ENCODE assay signal across 13 cellular contexts in the genomic region with DNA sequence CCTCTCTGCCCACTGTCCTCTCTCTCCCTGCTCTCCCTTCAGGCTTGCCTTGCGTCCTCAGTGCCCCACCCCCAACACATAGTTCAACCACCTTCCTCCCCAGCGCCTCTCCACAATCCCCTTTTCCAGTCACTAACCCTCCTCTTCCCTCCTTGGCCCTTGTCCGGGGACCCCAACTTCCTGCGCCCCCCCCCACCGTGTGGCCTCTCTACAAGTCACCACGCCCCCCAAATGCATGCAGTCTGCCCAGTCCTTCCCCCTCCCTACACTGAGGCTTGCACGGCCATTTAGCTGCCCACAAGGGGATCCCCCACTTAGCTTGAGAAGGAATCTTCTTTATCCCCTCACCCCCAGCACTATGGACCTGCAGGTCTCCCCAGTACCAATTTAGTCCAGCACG. TPM values are rescaled to one million over a fixed set of nuclear protein-coding genes. Genes with fewer than 3 reads are reported as not detected.
DNase-seq lines count a peak whose midpoint lies in the region; ATAC-seq and TF ChIP-seq lines count a peak whose summit lies in the region.
"Had no signal": no experiment of that assay in that cellular context is flagged by ENCODE, and none has a peak within 500 bp of the region (broad histone marks: within the 10 kb centered on the region; RNA-seq: fewer than 3 reads in every experiment).

No MANE protein-coding gene starts in this region.

- peaks cover 13% of the 10 kb centered on the region for H3K36me3 Mint-ChIP-seq in activated naive CD4-positive, alpha-beta T cell treated with anti-CD3 and anti-CD28 coated beads, Interleukin-2, amount 50 U/mL, for 24 hours
- H3K36me3 Mint-ChIP-seq in activated CD8-positive, alpha-beta T cell treated with anti-CD3 and anti-CD28 coated beads for 36 hours (ENCODE audit: low read depth) = peaks cover 53% of the 10 kb centered on the region
- H3K36me3 Mint-ChIP-seq in H9 (ENCODE audit: insufficient read depth in 1 of 3, low read depth in 3 of 3) = peaks cover 0 to 23% (median 10%) of the 10 kb centered on the region in 3 experiments; a peak in 5 of 7 replicates

- H3K27ac ChIP-seq in H9 (ENCODE audit: insufficient read length, low read depth, low read length) = no peak overlapping the region
- H3K27ac ChIP-seq: prostate gland, vagina had no signal

- H3K4me2 ChIP-seq in H9 (ENCODE audit: insufficient read depth, insufficient read length, low read length) = no peak overlapping the region

- H3K9ac ChIP-seq in H9 (ENCODE audit: extremely low read depth, insufficient read length, low read length) = no peak overlapping the region

- H3K4me1 ChIP-seq in mononuclear cell (ENCODE audit: insufficient read depth, low read length) = peaks cover 29% of the 10 kb centered on the region
- no peaks in the 10 kb centered on the region for H3K4me1 ChIP-seq in H9 (ENCODE audit: insufficient read depth, low read length)
- H3K4me1 ChIP-seq: prostate gland had no signal

- H4K5ac ChIP-seq in H9 (ENCODE audit: insufficient read length, low read depth, low read length) = no peak overlapping the region

- no peak overlapping the region for H4K8ac ChIP-seq in H9 (replicated peaks; ENCODE audit: insufficient read length, low read depth, low read length)

- no peak overlapping the region for H2BK120ac ChIP-seq in H9 (ENCODE audit: low read depth, low read length, poor library complexity, severe bottlenecking)

- no peak for DNase-seq in activated naive CD4-positive, alpha-beta T cell (lab: John Stamatoyannopoulos, UW)
- DNase-seq in activated CD8-positive, alpha-beta T cell treated with anti-CD3 and anti-CD28 coated beads for 36 hours = peak; percentile 49
- DNase-seq in NCI-H2171 (lab: John Stamatoyannopoulos, UW) = no peak
- DNase-seq in H9 = no peak
- DNase-seq: EL, HCEC 1CT had no signal

- H3K4me3 ChIP-seq in mononuclear cell (ENCODE audit: low read length) = peak overlapping the region; percentile 23
- H3K4me3 ChIP-seq: prostate gland, vagina had no signal

- no CpG with 5 or more reads among the region's 8 CpGs for WGBS in H9 (ENCODE audit: extremely low coverage, insufficient read length, low lambda C conversion rate)

- no peak overlapping the region for H3K4ac ChIP-seq in H9 (ENCODE audit: low read depth, low read length)

- no peak for ATAC-seq in activated CD8-positive, alpha-beta T cell treated with anti-CD3 and anti-CD28 coated beads for 36 hours
- ATAC-seq in GM21786 (IDR thresholded peaks at IDR 0.05; ENCODE audit: unreplicated experiment) (no peak), HG03432 (IDR thresholded peaks at IDR 0.05; ENCODE audit: unreplicated experiment) (no peak)

- H3K4me1 Mint-ChIP-seq in activated naive CD4-positive, alpha-beta T cell treated with anti-CD3 and anti-CD28 coated beads, Interleukin-2, amount 50 U/mL, for 24 hours = peaks cover 59% of the 10 kb centered on the region
- peaks cover 60% of the 10 kb centered on the region for H3K4me1 Mint-ChIP-seq in activated CD8-positive, alpha-beta T cell treated with anti-CD3 and anti-CD28 coated beads for 36 hours (ENCODE audit: low read depth)
- 0 out of 4 replicates have a peak, but pooled peaks cover 0 to 8% of the 10 kb centered on the region in 2 experiments for H3K4me1 Mint-ChIP-seq in H9

- CTCF ChIA-PET in activated CD8-positive, alpha-beta T cell treated with anti-CD3 and anti-CD28 coated beads for 36 hours (lab: Charles Lee) = interaction anchor here (1.9 to 5.4 kb wide), 5 partner anchors 8 to 33 kb away, joined by 6 to 28 read pairs (median 8); no protein-coding TSS in a partner anchor

- no peak overlapping the region for H3K14ac ChIP-seq in H9 (ENCODE audit: insufficient read depth, low read length)

- H3K23me2 ChIP-seq in H9 (ENCODE audit: insufficient read length, low read depth, low read length, poor library complexity, severe bottlenecking) = no peaks in the 10 kb centered on the region

- H3K9me3 Mint-ChIP-seq in activated naive CD4-positive, alpha-beta T cell treated with anti-CD3 and anti-CD28 coated beads, Interleukin-2, amount 50 U/mL, for 24 hours = no peaks in the 10 kb centered on the region
- H3K9me3 Mint-ChIP-seq in activated CD8-positive, alpha-beta T cell treated with anti-CD3 and anti-CD28 coated beads for 36 hours = peaks cover 3% of the 10 kb centered on the region
- peaks cover 69 to 83% of the 10 kb centered on the region in 2 experiments for H3K9me3 Mint-ChIP-seq in H9

- H2BK12ac ChIP-seq in H9 (ENCODE audit: insufficient read length, low read depth, low read length) = no peak overlapping the region

- no peak overlapping the region for H2AK5ac ChIP-seq in H9 (ENCODE audit: insufficient read length, low read length)

- H3K23ac ChIP-seq in H9 (ENCODE audit: insufficient read length, low read depth, low read length) = no peak overlapping the region

- no peaks in the 10 kb centered on the region for H4K20me1 ChIP-seq in H9 (ENCODE audit: control insufficient read depth, insufficient read depth, insufficient read length)

- H2AFZ ChIP-seq in H9 (ENCODE audit: low read length) = no peak overlapping the region

- H3K56ac ChIP-seq in H9 (ENCODE audit: insufficient read length, low read depth, low read length) = no peak overlapping the region

- no peaks in the 10 kb centered on the region for H3K27me3 ChIP-seq in mononuclear cell (ENCODE audit: insufficient read depth, low read length)
- H3K27me3 ChIP-seq in H9 (ENCODE audit: insufficient read depth, low read length) = no peaks in the 10 kb centered on the region
- H3K27me3 ChIP-seq: vagina had no signal

- no peaks in the 10 kb centered on the region for H3K79me2 ChIP-seq in H9 (ENCODE audit: insufficient read depth, low read length)

- no peak overlapping the region for H2BK5ac ChIP-seq in H9 (ENCODE audit: insufficient read length, low read length)

- no peak for TF ChIP-seq CTCF in activated CD8-positive, alpha-beta T cell treated with anti-CD3 and anti-CD28 coated beads for 36 hours (IDR thresholded peaks at IDR 0.05)
- no peak for TF ChIP-seq CTCF in H9 (conservative IDR thresholded peaks at IDR 0.05)

- H3K27ac Mint-ChIP-seq in activated naive CD4-positive, alpha-beta T cell treated with anti-CD3 and anti-CD28 coated beads, Interleukin-2, amount 50 U/mL, for 24 hours = peak overlapping the region; percentile 99
- peak overlapping the region; percentile 89 for H3K27ac Mint-ChIP-seq in activated CD8-positive, alpha-beta T cell treated with anti-CD3 and anti-CD28 coated beads for 36 hours
- peak overlapping the region in 1 of 3 experiments; percentile 82; a peak in 1 of 7 replicates for H3K27ac Mint-ChIP-seq in H9

- no peak overlapping the region for H3K18ac ChIP-seq in H9 (ENCODE audit: insufficient read length, low read depth, low read length)

- no peak overlapping the region for H4K91ac ChIP-seq in H9 (ENCODE audit: insufficient read length, low read depth, low read length)

- no peaks in the 10 kb centered on the region for H3K9me3 ChIP-seq in mononuclear cell (ENCODE audit: low read depth, low read length)
- H3K9me3 ChIP-seq in H9 (ENCODE audit: control insufficient read depth, low read depth, low read length) = peaks cover 36% of the 10 kb centered on the region
- H3K9me3 ChIP-seq: prostate gland, vagina had no signal

- no peak overlapping the region for H2BK15ac ChIP-seq in H9 (ENCODE audit: low read depth, low read length)

- H2BK20ac ChIP-seq in H9 (ENCODE audit: low read depth, low read length, poor library complexity, severe bottlenecking) = no peak overlapping the region

- no peak overlapping the region for H3T11ph ChIP-seq in H9 (ENCODE audit: low read length)

- intact Hi-C loops in activated CD8-positive, alpha-beta T cell treated with anti-CD3 and anti-CD28 coated beads for 36 hours (cut with micrococcal nuclease) = loop anchor here (5.0 kb wide), 2 partner anchors 35 to 75 kb away; no protein-coding TSS in a partner anchor

- no peaks in the 10 kb centered on the region for H3K27me3 Mint-ChIP-seq in activated naive CD4-positive, alpha-beta T cell treated with anti-CD3 and anti-CD28 coated beads, Interleukin-2, amount 50 U/mL, for 24 hours
- H3K27me3 Mint-ChIP-seq in activated CD8-positive, alpha-beta T cell treated with anti-CD3 and anti-CD28 coated beads for 36 hours = no peaks in the 10 kb centered on the region
- no peaks in the 10 kb centered on the region for H3K27me3 Mint-ChIP-seq in H9 (ENCODE audit: low read depth)

- POLR2A ChIA-PET in activated CD8-positive, alpha-beta T cell treated with anti-CD3 and anti-CD28 coated beads for 36 hours (lab: Charles Lee) = interaction anchor here (0.6 to 4.5 kb wide), 12 partner anchors 9 to 404 kb away, joined by 3 to 30 read pairs (median 6); a partner anchor contains a TSS

- no peaks in the 10 kb centered on the region for H3K79me1 ChIP-seq in H9 (ENCODE audit: insufficient read depth, low read depth, low read length, poor library complexity, severe bottlenecking)

- H3K4me3 Mint-ChIP-seq in activated naive CD4-positive, alpha-beta T cell treated with anti-CD3 and anti-CD28 coated beads, Interleukin-2, amount 50 U/mL, for 24 hours = peak overlapping the region; percentile 81
- H3K4me3 Mint-ChIP-seq in activated CD8-positive, alpha-beta T cell treated with anti-CD3 and anti-CD28 coated beads for 36 hours = peak overlapping the region; percentile 93
- H3K4me3 Mint-ChIP-seq in H9 = no peak overlapping the region

RNA-seq across cellular contexts. Expression of a gene that starts 0.6 kb away (rescaled TPM):
- total RNA-seq in activated CD8-positive, alpha-beta T cell treated with anti-CD3 and anti-CD28 coated beads for 36 hours = 10 to 100 TPM; 42.4 to 43.8 TPM
- total RNA-seq in mononuclear cell (4.1 TPM), H9 (2021) (not detected in 2 replicates)
- total RNA-seq: frontal cortex, vagina had no signal

RNA-seq across cellular contexts. Expression of a gene that starts 39.5 kb away (rescaled TPM):
- total RNA-seq in activated CD8-positive, alpha-beta T cell treated with anti-CD3 and anti-CD28 coated beads for 36 hours = 1 to 10 TPM; 3.5 to 5.1 TPM
- total RNA-seq in mononuclear cell (1.5 TPM), H9 (2021) (0.48 and 0.96 TPM in 2 replicates)

Comparison
In these comparisons a context has a peak if more than half of its experiments do, and no peak if none do; other contexts are left out.
1. H3K4me3 Mint-ChIP-seq: peak in activated naive CD4-positive, alpha-beta T cell treated with anti-CD3 and anti-CD28 coated beads, Interleukin-2, amount 50 U/mL, for 24 hours (single experiment) and activated CD8-positive, alpha-beta T cell treated with anti-CD3 and anti-CD28 coated beads for 36 hours (single experiment); none in H9 (0 of 2).